ENCODE assay signal across 18 cellular contexts in the genomic region with DNA sequence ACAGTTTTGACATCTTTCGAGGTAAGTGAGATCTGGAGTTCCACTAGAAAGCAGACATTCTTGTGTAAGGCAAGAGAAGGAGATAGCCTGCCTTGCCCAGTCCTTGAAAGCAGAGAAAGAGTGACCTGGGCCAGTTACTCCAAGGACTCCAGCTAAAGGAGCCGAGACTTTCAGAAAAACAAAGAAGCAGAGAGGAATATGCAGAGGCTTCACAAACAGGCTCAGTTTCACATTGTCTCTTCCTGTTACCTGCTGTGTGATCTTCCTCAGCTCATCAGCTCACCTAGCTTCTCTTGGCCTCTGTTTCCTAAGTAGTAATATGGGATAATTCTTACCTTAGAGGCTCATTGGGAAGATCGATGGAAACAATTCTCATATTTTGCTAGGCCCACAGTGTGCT.
DNase-seq lines count a peak whose midpoint lies in the region; ATAC-seq and TF ChIP-seq lines count a peak whose summit lies in the region.
"Had no signal": no experiment of that assay in that cellular context is flagged by ENCODE, and none has a peak within 500 bp of the region (broad histone marks: within the 10 kb centered on the region; RNA-seq: fewer than 3 reads in every experiment).

No MANE protein-coding gene starts in this region.

- H2AFZ ChIP-seq in GM23338 (no peak overlapping the region), Loucy (ENCODE audit: low read length) (peak overlapping the region; percentile 54; the same call in 1 of the 2 replicates)

- H3F3A ChIP-seq in GM23338 (replicated peaks; ENCODE audit: low read depth) (no peaks in the 10 kb centered on the region), Loucy (ENCODE audit: low read depth) (no peaks in the 10 kb centered on the region)

- peak; percentile 97 for ATAC-seq in GM23338
- no peak for ATAC-seq in HG03432 (IDR thresholded peaks at IDR 0.05; ENCODE audit: unreplicated experiment)
- no peak for ATAC-seq in GM19324 (IDR thresholded peaks at IDR 0.05; ENCODE audit: low FRiP score, unreplicated experiment)
- ATAC-seq: CD8-positive, alpha-beta T cell had no signal

- no peaks in the 10 kb centered on the region for H4K20me1 ChIP-seq in GM23338 (replicated peaks; ENCODE audit: insufficient read depth)
- H4K20me1 ChIP-seq in Loucy (ENCODE audit: insufficient read depth, low read length, poor library complexity, severe bottlenecking): no peaks in the 10 kb centered on the region

- no peaks in the 10 kb centered on the region; the same call in 2 of the 3 replicates for H3K9me3 Mint-ChIP-seq in GM23338
- H3K9me3 Mint-ChIP-seq: CD8-positive, alpha-beta T cell had no signal

- peak; percentile 61 for DNase-seq in GM23338 (ENCODE audit: low spot score)
- peak; percentile 56 for DNase-seq in iPS DF 19.7 (ENCODE audit: low read depth, low spot score)
- DNase-seq in iPS-NIHi7 (ENCODE audit: extremely low spot score): peak; percentile 33
- no peak for DNase-seq in GM13976 (ENCODE audit: low spot score)
- no peak for DNase-seq in uterus
- DNase-seq: CD8-positive, alpha-beta T cell; COR-L47; DMS153; DMS79 treated with DMSO at 0.1 percent for 48 hours; EL; H7; IMR-90; KBM-7 had no signal

- H3K9me2 ChIP-seq in GM23338 (ENCODE audit: insufficient read depth) (peaks cover 5% of the 10 kb centered on the region; the same call in 1 of the 2 replicates), Loucy (replicated peaks; ENCODE audit: low read depth, low read length) (no peaks in the 10 kb centered on the region)

- H3K27me3 ChIP-seq in GM23338 (ENCODE audit: insufficient read depth): no peaks in the 10 kb centered on the region
- H3K27me3 ChIP-seq in Loucy (ENCODE audit: insufficient read depth, low read length, poor library complexity, severe bottlenecking): no peaks in the 10 kb centered on the region
- H3K27me3 ChIP-seq in uterus: no peaks in the 10 kb centered on the region

- H3K4me3 ChIP-seq in GM23338 (0 out of 2 replicates have a peak overlapping the region, but pooled peaks have one; percentile 5), Loucy (ENCODE audit: low read length, poor library complexity, severe bottlenecking) (no peak overlapping the region), uterus (no peak overlapping the region)

- intact Hi-C loops in uterus (cut with DNase I; ENCODE audit: low total_unique reads): no loop called here

- H3K79me2 ChIP-seq in GM23338 (replicated peaks; ENCODE audit: insufficient read depth) (no peaks in the 10 kb centered on the region), Loucy (ENCODE audit: insufficient read depth, low read length) (no peaks in the 10 kb centered on the region)

- TF ChIP-seq CTCF in GM23338 (conservative IDR thresholded peaks at IDR 0.05; ENCODE audit: low read depth in 2 of 2) (no peak), Loucy (conservative IDR thresholded peaks at IDR 0.05; ENCODE audit: low read length) (no peak), GM13976 (IDR thresholded peaks at IDR 0.05; ENCODE audit: borderline replicate concordance, control extremely low read depth, extremely low read depth, insufficient read depth, missing control alignments) (no peak), uterus (IDR thresholded peaks at IDR 0.05) (no peak)

- peaks cover 3% of the 10 kb centered on the region; the same call in 1 of the 3 replicates for H3K36me3 Mint-ChIP-seq in GM23338 (ENCODE audit: low read depth)
- H3K36me3 Mint-ChIP-seq: CD14-positive monocyte; CD8-positive, alpha-beta T cell had no signal

- H3K9me3 ChIP-seq in Loucy (ENCODE audit: insufficient read depth, low read depth, low read length) (peaks cover 12% of the 10 kb centered on the region), uterus (peaks cover 0 to 5% of the 10 kb centered on the region in 2 donors)

- H3K36me3 ChIP-seq in GM23338 (ENCODE audit: insufficient read depth): no peaks in the 10 kb centered on the region
- no peaks in the 10 kb centered on the region for H3K36me3 ChIP-seq in Loucy (ENCODE audit: insufficient read depth, low read length)
- H3K36me3 ChIP-seq in uterus: no peaks in the 10 kb centered on the region

- peak overlapping the region; percentile 65 for H3K27ac ChIP-seq in GM23338 (ENCODE audit: low read depth)
- no peak overlapping the region for H3K27ac ChIP-seq in uterus
- H3K27ac ChIP-seq: 22Rv1 had no signal

- H3K4me2 ChIP-seq in GM23338 (peak overlapping the region; percentile 64), Loucy (ENCODE audit: low read depth, low read length, poor library complexity, severe bottlenecking) (no peak overlapping the region)

- H3K4me1 ChIP-seq in GM23338 (ENCODE audit: insufficient read depth): peaks cover 10% of the 10 kb centered on the region
- peaks cover 6% of the 10 kb centered on the region for H3K4me1 ChIP-seq in Loucy (ENCODE audit: insufficient read depth, low read length, poor library complexity, severe bottlenecking)
- no peaks in the 10 kb centered on the region for H3K4me1 ChIP-seq in uterus

- peaks cover 10% of the 10 kb centered on the region for H3K4me1 Mint-ChIP-seq in GM23338

- H3K27ac Mint-ChIP-seq in GM23338: peak overlapping the region; percentile 54
- H3K27ac Mint-ChIP-seq: CD14-positive monocyte; CD8-positive, alpha-beta T cell had no signal

- H3K4me3 Mint-ChIP-seq in GM23338: no peak overlapping the region
- H3K4me3 Mint-ChIP-seq: CD14-positive monocyte; CD8-positive, alpha-beta T cell had no signal

- in situ Hi-C loops in GM13976 (cut with MboI; ENCODE audit: low sequenced_read_pairs, unreplicated experiment): no loop called here

- no peak for TF ChIP-seq POLR2A in uterus (IDR thresholded peaks at IDR 0.05)

- no peaks in the 10 kb centered on the region for H3K27me3 Mint-ChIP-seq in GM23338 (ENCODE audit: insufficient read depth, low read depth, poor library complexity)

- no peak overlapping the region for H3K9ac ChIP-seq in Loucy (ENCODE audit: low read depth, low read length, poor library complexity, severe bottlenecking)

TF ChIP-seq in GM23338, 12 proteins besides CTCF, POLR2A, EP300 and RAD21:
- TF ChIP-seq, protein P1, sequence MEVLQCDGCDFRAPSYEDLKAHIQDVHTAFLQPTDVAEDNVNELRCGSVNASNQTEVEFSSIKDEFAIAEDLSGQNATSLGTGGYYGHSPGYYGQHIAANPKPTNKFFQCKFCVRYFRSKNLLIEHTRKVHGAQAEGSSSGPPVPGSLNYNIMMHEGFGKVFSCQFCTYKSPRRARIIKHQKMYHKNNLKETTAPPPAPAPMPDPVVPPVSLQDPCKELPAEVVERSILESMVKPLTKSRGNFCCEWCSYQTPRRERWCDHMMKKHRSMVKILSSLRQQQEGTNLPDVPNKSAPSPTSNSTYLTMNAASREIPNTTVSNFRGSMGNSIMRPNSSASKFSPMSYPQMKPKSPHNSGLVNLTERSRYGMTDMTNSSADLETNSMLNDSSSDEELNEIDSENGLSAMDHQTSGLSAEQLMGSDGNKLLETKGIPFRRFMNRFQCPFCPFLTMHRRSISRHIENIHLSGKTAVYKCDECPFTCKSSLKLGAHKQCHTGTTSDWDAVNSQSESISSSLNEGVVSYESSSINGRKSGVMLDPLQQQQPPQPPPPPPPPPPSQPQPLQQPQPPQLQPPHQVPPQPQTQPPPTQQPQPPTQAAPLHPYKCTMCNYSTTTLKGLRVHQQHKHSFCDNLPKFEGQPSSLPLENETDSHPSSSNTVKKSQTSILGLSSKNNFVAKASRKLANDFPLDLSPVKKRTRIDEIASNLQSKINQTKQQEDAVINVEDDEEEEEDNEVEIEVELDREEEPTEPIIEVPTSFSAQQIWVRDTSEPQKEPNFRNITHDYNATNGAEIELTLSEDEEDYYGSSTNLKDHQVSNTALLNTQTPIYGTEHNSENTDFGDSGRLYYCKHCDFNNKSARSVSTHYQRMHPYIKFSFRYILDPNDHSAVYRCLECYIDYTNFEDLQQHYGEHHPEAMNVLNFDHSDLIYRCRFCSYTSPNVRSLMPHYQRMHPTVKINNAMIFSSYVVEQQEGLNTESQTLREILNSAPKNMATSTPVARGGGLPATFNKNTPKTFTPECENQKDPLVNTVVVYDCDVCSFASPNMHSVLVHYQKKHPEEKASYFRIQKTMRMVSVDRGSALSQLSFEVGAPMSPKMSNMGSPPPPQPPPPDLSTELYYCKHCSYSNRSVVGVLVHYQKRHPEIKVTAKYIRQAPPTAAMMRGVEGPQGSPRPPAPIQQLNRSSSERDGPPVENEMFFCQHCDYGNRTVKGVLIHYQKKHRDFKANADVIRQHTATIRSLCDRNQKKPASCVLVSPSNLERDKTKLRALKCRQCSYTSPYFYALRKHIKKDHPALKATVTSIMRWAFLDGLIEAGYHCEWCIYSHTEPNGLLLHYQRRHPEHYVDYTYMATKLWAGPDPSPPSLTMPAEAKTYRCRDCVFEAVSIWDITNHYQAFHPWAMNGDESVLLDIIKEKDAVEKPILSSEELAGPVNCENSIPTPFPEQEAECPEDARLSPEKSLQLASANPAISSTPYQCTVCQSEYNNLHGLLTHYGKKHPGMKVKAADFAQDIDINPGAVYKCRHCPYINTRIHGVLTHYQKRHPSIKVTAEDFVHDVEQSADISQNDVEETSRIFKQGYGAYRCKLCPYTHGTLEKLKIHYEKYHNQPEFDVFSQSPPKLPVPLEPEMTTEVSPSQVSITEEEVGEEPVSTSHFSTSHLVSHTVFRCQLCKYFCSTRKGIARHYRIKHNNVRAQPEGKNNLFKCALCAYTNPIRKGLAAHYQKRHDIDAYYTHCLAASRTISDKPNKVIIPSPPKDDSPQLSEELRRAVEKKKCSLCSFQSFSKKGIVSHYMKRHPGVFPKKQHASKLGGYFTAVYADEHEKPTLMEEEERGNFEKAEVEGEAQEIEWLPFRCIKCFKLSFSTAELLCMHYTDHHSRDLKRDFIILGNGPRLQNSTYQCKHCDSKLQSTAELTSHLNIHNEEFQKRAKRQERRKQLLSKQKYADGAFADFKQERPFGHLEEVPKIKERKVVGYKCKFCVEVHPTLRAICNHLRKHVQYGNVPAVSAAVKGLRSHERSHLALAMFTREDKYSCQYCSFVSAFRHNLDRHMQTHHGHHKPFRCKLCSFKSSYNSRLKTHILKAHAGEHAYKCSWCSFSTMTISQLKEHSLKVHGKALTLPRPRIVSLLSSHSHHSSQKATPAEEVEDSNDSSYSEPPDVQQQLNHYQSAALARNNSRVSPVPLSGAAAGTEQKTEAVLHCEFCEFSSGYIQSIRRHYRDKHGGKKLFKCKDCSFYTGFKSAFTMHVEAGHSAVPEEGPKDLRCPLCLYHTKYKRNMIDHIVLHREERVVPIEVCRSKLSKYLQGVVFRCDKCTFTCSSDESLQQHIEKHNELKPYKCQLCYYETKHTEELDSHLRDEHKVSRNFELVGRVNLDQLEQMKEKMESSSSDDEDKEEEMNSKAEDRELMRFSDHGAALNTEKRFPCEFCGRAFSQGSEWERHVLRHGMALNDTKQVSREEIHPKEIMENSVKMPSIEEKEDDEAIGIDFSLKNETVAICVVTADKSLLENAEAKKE (CRISPR knock-in tag; IDR thresholded peaks at IDR 0.05): peak; percentile 75
- TF ChIP-seq NANOG (IDR thresholded peaks at IDR 0.05; ENCODE audit: borderline replicate concordance): no peak
TF ChIP-seq in GM23338: peak in this region for 1.

Comparison
In these comparisons a context has a peak if more than half of its experiments do, and no peak if none do; other contexts are left out.
1. DNase-seq: peak in GM23338 (single experiment), iPS DF 19.7 (single experiment) and iPS-NIHi7 (single experiment); none in GM13976 (single experiment) and uterus (0 of 2).